In genomic region chr17:3976675-3977171, GRCh38 we compare ENCODE assay signal across 15 cellular contexts. TPM values are rescaled to one million over a fixed set of nuclear protein-coding genes. Genes with fewer than 3 reads are reported as not detected.
A peak's percentile ranks its signal among the peaks of the same experiment; 100 is the strongest.
DNase-seq lines count a peak whose midpoint lies in the region; ATAC-seq and TF ChIP-seq lines count a peak whose summit lies in the region.
"Had no signal": no experiment of that assay in that cellular context is flagged by ENCODE, and none has a peak within 500 bp of the region (broad histone marks: within the 10 kb centered on the region; RNA-seq: fewer than 3 reads in every experiment).

No MANE protein-coding gene starts in this region.

- no peaks in the 10 kb centered on the region for H3F3A ChIP-seq in GM23248 (ENCODE audit: insufficient read depth)

- intact Hi-C loops in right cardiac atrium (cut with DNase I) (no loop called here), psoas muscle (cut with DNase I) (no loop called here), sigmoid colon (cut with DNase I) (no loop called here)

- TF ChIP-seq CTCF in VCaP (conservative IDR thresholded peaks at IDR 0.05) (no peak), psoas muscle (IDR thresholded peaks at IDR 0.05) (no peak), sigmoid colon (IDR thresholded peaks at IDR 0.05) (no peak)

- peak in 1 of 2 donors; percentile 11 for TF ChIP-seq POLR2A in sigmoid colon (IDR thresholded peaks at IDR 0.05)

- H3K4me3 ChIP-seq in GM23248 (no peak overlapping the region), right cardiac atrium (ENCODE audit: low read length) (no peak overlapping the region), psoas muscle (no peak overlapping the region), sigmoid colon (no peak overlapping the region)
- H3K4me3 ChIP-seq: BLaER1 had no signal

- H3K36me3 ChIP-seq in GM23248 (ENCODE audit: low read depth) (no peaks in the 10 kb centered on the region), psoas muscle (ENCODE audit: insufficient read depth in 1 of 2, low read depth in 1 of 2) (no peaks in the 10 kb centered on the region), sigmoid colon (no peaks in the 10 kb centered on the region)
- H3K36me3 ChIP-seq: BLaER1, neutrophil had no signal

- no peaks in the 10 kb centered on the region for H4K20me1 ChIP-seq in GM23248 (ENCODE audit: insufficient read depth)
- H4K20me1 ChIP-seq: BLaER1 had no signal

- TF ChIP-seq EP300 in sigmoid colon (IDR thresholded peaks at IDR 0.05): no peak

- no peak overlapping the region for H3K9ac ChIP-seq in GM23248
- H3K9ac ChIP-seq: BLaER1 had no signal

- 49 to 55% methylated on average over 17 of the region's 17 CpGs for WGBS in GM23248 (ENCODE audit: low coverage in 1 of 2, low lambda C conversion rate in 2 of 2, missing lambda C conversion rate in 2 of 2), 2 experiments
- WGBS in right cardiac atrium: 40% methylated on average over 17 of the region's 17 CpGs
- WGBS in psoas muscle, 3 donors: 10 to 18% (median 12%) methylated on average over 17 of the region's 17 CpGs
- WGBS in sigmoid colon, 2 donors: 16 to 60% methylated on average over 17 of the region's 17 CpGs

- no peaks in the 10 kb centered on the region for H3K27me3 ChIP-seq in GM23248 (replicated peaks; ENCODE audit: insufficient read depth)
- H3K27me3 ChIP-seq in right cardiac atrium (ENCODE audit: control insufficient read depth, insufficient read depth): no peaks in the 10 kb centered on the region
- H3K27me3 ChIP-seq in psoas muscle (ENCODE audit: insufficient read depth in 3 of 3, low read length in 2 of 3): no peaks in the 10 kb centered on the region
- H3K27me3 ChIP-seq in sigmoid colon: no peaks in the 10 kb centered on the region
- H3K27me3 ChIP-seq: BLaER1 had no signal

- H3K27ac ChIP-seq in GM23248: no peak overlapping the region
- H3K27ac ChIP-seq in VCaP: peak overlapping the region; percentile 85
- peak overlapping the region; percentile 61 for H3K27ac ChIP-seq in right cardiac atrium (ENCODE audit: low read length)
- peak overlapping the region; percentile 67 for H3K27ac ChIP-seq in psoas muscle
- peak overlapping the region in 2 of 4 donors; percentile 39 to 55 for H3K27ac ChIP-seq in sigmoid colon
- H3K27ac ChIP-seq: BLaER1, neutrophil had no signal

- no peaks in the 10 kb centered on the region for H3K9me2 ChIP-seq in GM23248 (ENCODE audit: insufficient read depth)

- peak; percentile 82 to 88 for ATAC-seq in right cardiac atrium
- ATAC-seq in psoas muscle: peak; percentile 91 to 95 (median 94)
- no peak for ATAC-seq in HG03469 (IDR thresholded peaks at IDR 0.05; ENCODE audit: unreplicated experiment)
- no peak for ATAC-seq in GM19324 (IDR thresholded peaks at IDR 0.05; ENCODE audit: low FRiP score, unreplicated experiment)
- ATAC-seq: HCT116 had no signal

- H3K4me1 ChIP-seq in GM23248 (ENCODE audit: insufficient read depth) (no peaks in the 10 kb centered on the region), right cardiac atrium (ENCODE audit: control insufficient read depth, insufficient read depth, low read length) (peaks cover 5% of the 10 kb centered on the region), psoas muscle (peaks cover 12% of the 10 kb centered on the region), sigmoid colon (peaks cover 0 to 12% (median 8%) of the 10 kb centered on the region in 4 donors)

- H3K9me3 ChIP-seq in GM23248 (ENCODE audit: low read depth): no peaks in the 10 kb centered on the region
- H3K9me3 ChIP-seq in right cardiac atrium (ENCODE audit: control insufficient read depth, low read length): peaks cover 2% of the 10 kb centered on the region
- H3K9me3 ChIP-seq in psoas muscle: peaks cover 9% of the 10 kb centered on the region
- H3K9me3 ChIP-seq in sigmoid colon: peaks cover 0 to 8% (median 2%) of the 10 kb centered on the region in 4 donors
- H3K9me3 ChIP-seq: neutrophil had no signal

- H3K4me2 ChIP-seq in GM23248 (ENCODE audit: unreplicated experiment): no peak overlapping the region
- H3K4me2 ChIP-seq: BLaER1 had no signal

- H3K79me2 ChIP-seq in GM23248 (ENCODE audit: insufficient read depth): no peaks in the 10 kb centered on the region

- peak; percentile 33 for DNase-seq in GM23248
- DNase-seq in right cardiac atrium: peak; percentile 83 to 94 (median 93)
- peak; percentile 77 to 91 for DNase-seq in psoas muscle
- no peak for DNase-seq in SW 1271 (lab: John Stamatoyannopoulos, UW)
- no peak for DNase-seq in sigmoid colon
- DNase-seq: activated CD4-positive, alpha-beta T cell treated with anti-CD3 and anti-CD28 coated beads, Interleukin-2, amount 50 U/mL, for 48 hours; activated naive CD8-positive, alpha-beta T cell treated with anti-CD3 and anti-CD28 coated beads, Interleukin-2, amount 10 ng/mL, durations not matched to agents 7 days and 5 days; endodermal cell; stimulated activated CD4-positive, alpha-beta T cell treated with anti-CD3 and anti-CD28 coated beads, Interleukin-4, amount 100 ng/mL, for 24 hours had no signal

- H2AFZ ChIP-seq in GM23248: no peak overlapping the region

- in situ Hi-C loops in GM23248 (cut with MboI): no loop called here

RNA-seq across cellular contexts. Expression of gene ATP2A3, which starts 12.5 kb away (rescaled TPM):
- 0.86 TPM in 1 of 2 replicates, not detected in the other for total RNA-seq in GM23248 (2014; rRNA removed; shearing (Covaris generic))
- polyA plus RNA-seq in GM23248 (2016; fragmentation: Nextera tagmentation; extraction: Ambion mirVana): 0.58 and 0.81 TPM in 2 replicates
- 10 to 100 TPM; 10.5 to 16.6 (median 15.5) TPM for total RNA-seq in right cardiac atrium
- 7.9 TPM for polyA plus RNA-seq in right cardiac atrium
- 1 to 10 TPM; 2.9 to 3.4 (median 3.1) TPM for total RNA-seq in psoas muscle
- 1 to 10 TPM; 1.2 to 3.8 (median 1.7) TPM for polyA plus RNA-seq in psoas muscle
- 10 to 100 TPM in 1 of 4 donors, 1 to 10 TPM in 3; 3.6 to 12.7 (median 5.0) TPM for total RNA-seq in sigmoid colon
- 100 to 1,000 TPM in 1 of 3 donors, 10 to 100 TPM in 2; 19.2 to 158 (median 21.6) TPM for polyA plus RNA-seq in sigmoid colon

Comparison
In these comparisons a context has a peak if more than half of its experiments do, and no peak if none do; other contexts are left out.
1. DNase-seq: peak in GM23248 (single experiment), right cardiac atrium (3 of 3) and psoas muscle (2 of 2); none in SW 1271 (0 of 2) and sigmoid colon (single experiment).
2. ATAC-seq: peak in right cardiac atrium (2 of 2) and psoas muscle (4 of 4); none in HG03469 (single experiment) and GM19324 (single experiment).